Comparison of ENCODE assay signal across 14 cellular contexts in the genomic region with DNA sequence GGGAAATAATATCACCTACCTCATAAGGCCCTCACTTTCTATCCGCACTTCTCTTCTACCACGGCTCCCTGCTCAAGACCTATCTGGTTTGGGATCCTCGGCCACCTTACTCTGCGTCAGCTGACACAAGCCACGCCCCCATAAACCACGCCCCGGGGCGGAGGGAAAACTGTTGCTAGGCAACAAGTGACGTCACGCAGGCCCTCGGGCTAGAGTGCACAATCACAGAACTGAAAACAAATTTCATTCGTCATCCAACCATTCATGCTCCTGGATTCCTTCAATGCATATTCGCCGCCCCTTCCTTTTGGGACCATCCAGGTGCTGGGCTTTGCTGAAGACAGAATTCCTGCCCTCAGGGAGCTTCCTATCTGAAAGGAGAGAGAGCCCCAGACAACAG.
DNase-seq lines count a peak whose midpoint lies in the region; ATAC-seq, FAIRE-seq and TF ChIP-seq lines count a peak whose summit lies in the region.
"Had no signal": no experiment of that assay in that cellular context is flagged by ENCODE, and none has a peak within 500 bp of the region (broad histone marks: within the 10 kb centered on the region; RNA-seq: fewer than 3 reads in every experiment).

No MANE protein-coding gene starts in this region.

- WGBS in IMR-90 (ENCODE audit: extremely low coverage in 2 of 2, insufficient read length in 1 of 2), 2 experiments, result 61% methylated on average over 12 of the region's 14 CpGs; no CpG with 5 or more reads in 1 of the 2 experiments

- H3K4me1 Mint-ChIP-seq in astrocyte (ENCODE audit: low read depth, unreplicated experiment), result no peaks in the 10 kb centered on the region
- H3K4me1 Mint-ChIP-seq in neural progenitor cell, result peaks cover 3% of the 10 kb centered on the region
- H3K4me1 Mint-ChIP-seq: central memory CD8-positive, alpha-beta T cell had no signal

- no peak overlapping the region for H3K56ac ChIP-seq in IMR-90 (ENCODE audit: extremely low read depth, insufficient read depth, low read length)

- H3F3A ChIP-seq in neural progenitor cell (ENCODE audit: low read depth), result no peaks in the 10 kb centered on the region

- POLR2A ChIA-PET in IMR-90 (lab: Charles Lee; ENCODE audit: unreplicated experiment), result no interaction called here

- no peak overlapping the region for H3K27ac Mint-ChIP-seq in astrocyte (ENCODE audit: unreplicated experiment)
- no peak overlapping the region for H3K27ac Mint-ChIP-seq in neural progenitor cell

- no peak overlapping the region for H2BK120ac ChIP-seq in IMR-90 (ENCODE audit: low read depth, low read length)

- H3K27ac ChIP-seq in IMR-90 (ENCODE audit: insufficient read depth, low read length) (no peak overlapping the region), astrocyte (ENCODE audit: low read depth, low read length) (no peak overlapping the region), neural progenitor cell (no peak overlapping the region)
- H3K27ac ChIP-seq: tibial nerve had no signal

- H2BK5ac ChIP-seq in IMR-90 (ENCODE audit: low read depth, low read length, poor library complexity, severe bottlenecking), result no peak overlapping the region

- DNase-seq in activated CD4-positive, alpha-beta T cell treated with anti-CD3 and anti-CD28 coated beads for 48 hours, result peak; percentile 31
- no peak for DNase-seq in activated CD4-positive, alpha-beta T cell treated with anti-CD3 and anti-CD28 coated beads for 1 hour
- DNase-seq in IMR-90 (no peak), astrocyte (ENCODE audit: low read depth) (no peak), neural progenitor cell (ENCODE audit: low spot score) (peak; percentile 8), SW480 (ENCODE audit: low spot score) (no peak)
- DNase-seq in effector CD8-positive, alpha-beta T cell (lab: John Stamatoyannopoulos, UW), result no peak
- DNase-seq: activated effector memory CD4-positive, alpha-beta T cell treated with Interleukin-2 at 50 U/mL for 16 hours; kidney; NCI-H146 had no signal

- H3K27me3 ChIP-seq in IMR-90 (ENCODE audit: control insufficient read depth, insufficient read depth, low read length), result peaks cover 18% of the 10 kb centered on the region
- no peaks in the 10 kb centered on the region for H3K27me3 ChIP-seq in astrocyte (ENCODE audit: insufficient read depth, low read length)
- H3K27me3 ChIP-seq in neural progenitor cell, result no peaks in the 10 kb centered on the region

- H3K23ac ChIP-seq in IMR-90 (ENCODE audit: low read depth, low read length), result no peak overlapping the region

- dilution Hi-C loops in IMR-90 (cut with HindIII; ENCODE audit: low sequenced_read_pairs, unreplicated experiment), result no loop called here

- H3K36me3 ChIP-seq in IMR-90 (ENCODE audit: control insufficient read depth, insufficient read depth, low read length) (no peaks in the 10 kb centered on the region), astrocyte (ENCODE audit: insufficient read depth, low read length) (no peaks in the 10 kb centered on the region), neural progenitor cell (no peaks in the 10 kb centered on the region)
- H3K36me3 ChIP-seq: tibial nerve had no signal

- H3K9me3 ChIP-seq in IMR-90 (ENCODE audit: control insufficient read depth, insufficient read depth, low read length) (no peaks in the 10 kb centered on the region), astrocyte (ENCODE audit: insufficient read depth, low read depth, low read length) (no peaks in the 10 kb centered on the region), neural progenitor cell (ENCODE audit: low read depth) (no peaks in the 10 kb centered on the region)
- H3K9me3 ChIP-seq: tibial nerve had no signal

- no peak overlapping the region for H4K91ac ChIP-seq in IMR-90 (ENCODE audit: insufficient read depth, low read depth, low read length)

- TF ChIP-seq RAD21 in IMR-90 (IDR thresholded peaks at IDR 0.05; ENCODE audit: low read length), result no peak

- no peak overlapping the region for H2AK5ac ChIP-seq in IMR-90 (ENCODE audit: low read depth, low read length)

- ATAC-seq in IMR-90 (ENCODE audit: low read depth) (no peak), HG03520 (IDR thresholded peaks at IDR 0.05; ENCODE audit: unreplicated experiment) (no peak)

- peak; percentile 93 for FAIRE-seq in astrocyte (lab: Jason Lieb, UNC)
- FAIRE-seq: G401.6, kidney had no signal

- H3K36me3 Mint-ChIP-seq in astrocyte (ENCODE audit: low read depth, unreplicated experiment), result no peaks in the 10 kb centered on the region
- peaks cover 2% of the 10 kb centered on the region for H3K36me3 Mint-ChIP-seq in neural progenitor cell

- H2AK9ac ChIP-seq in IMR-90 (replicated peaks; ENCODE audit: low read depth, low read length, poor library complexity), result no peak overlapping the region

- H3K4ac ChIP-seq in IMR-90 (ENCODE audit: low read depth, low read length), result no peak overlapping the region

- H4K8ac ChIP-seq in IMR-90 (ENCODE audit: low read depth in 2 of 2, low read length in 2 of 2), result no peak overlapping the region

- H3K4me2 ChIP-seq in IMR-90 (ENCODE audit: low read depth, low read length) (no peak overlapping the region), astrocyte (ENCODE audit: low read length) (no peak overlapping the region), neural progenitor cell (no peak overlapping the region)

- no TSS peak for BruUV-seq in IMR-90 (replicated peaks; lab: Mats Ljungman, UMichigan)

- H3K27me3 Mint-ChIP-seq in astrocyte (ENCODE audit: low read depth, unreplicated experiment) (peaks cover 6% of the 10 kb centered on the region), neural progenitor cell (ENCODE audit: insufficient read depth, low read depth) (peaks cover 2% of the 10 kb centered on the region)
- H3K27me3 Mint-ChIP-seq: central memory CD8-positive, alpha-beta T cell had no signal

- no peak overlapping the region for H3K4me3 Mint-ChIP-seq in astrocyte (ENCODE audit: unreplicated experiment)
- no peak overlapping the region for H3K4me3 Mint-ChIP-seq in neural progenitor cell
- H3K4me3 Mint-ChIP-seq: central memory CD8-positive, alpha-beta T cell had no signal

- no peak overlapping the region for H3K14ac ChIP-seq in IMR-90 (replicated peaks; ENCODE audit: low read depth, low read length)

- H3K18ac ChIP-seq in IMR-90 (ENCODE audit: low read depth, low read length), result no peak overlapping the region

- no peak for TF ChIP-seq POLR2A in IMR-90 (IDR thresholded peaks at IDR 0.05; ENCODE audit: low read depth, low read length)

- H3K9ac ChIP-seq in IMR-90 (ENCODE audit: low read depth, low read length) (no peak overlapping the region), astrocyte (ENCODE audit: low read length) (no peak overlapping the region), neural progenitor cell (no peak overlapping the region)

- H3K4me3 ChIP-seq in IMR-90 (ENCODE audit: insufficient read depth, low read depth, low read length), result no peak overlapping the region
- no peak overlapping the region for H3K4me3 ChIP-seq in astrocyte (ENCODE audit: insufficient read depth, low read depth, low read length)
- no peak overlapping the region for H3K4me3 ChIP-seq in neural progenitor cell
- H3K4me3 ChIP-seq: tibial nerve had no signal

- CTCF ChIA-PET in IMR-90 (lab: Yijun Ruan, JAX), result no interaction called here

- H3K4me1 ChIP-seq in IMR-90 (ENCODE audit: control insufficient read depth, insufficient read depth, low read length) (no peaks in the 10 kb centered on the region), astrocyte (ENCODE audit: insufficient read depth, low read length) (no peaks in the 10 kb centered on the region), neural progenitor cell (no peaks in the 10 kb centered on the region)
- H3K4me1 ChIP-seq: tibial nerve had no signal

- H2AFZ ChIP-seq in IMR-90 (replicated peaks; ENCODE audit: low read length, poor library complexity) (no peak overlapping the region), astrocyte (ENCODE audit: low read depth, low read length) (no peak overlapping the region), neural progenitor cell (replicated peaks) (no peak overlapping the region)

- TF ChIP-seq CTCF in IMR-90 (conservative IDR thresholded peaks at IDR 0.05; ENCODE audit: low read depth, low read length) (no peak), astrocyte (IDR thresholded peaks at IDR 0.05; ENCODE audit: insufficient read depth, low read depth, low read length) (no peak), neural progenitor cell (IDR thresholded peaks at IDR 0.05) (no peak)

- intact Hi-C loops in IMR-90 (cut with micrococcal nuclease), result no loop called here

- no peak overlapping the region for H2BK15ac ChIP-seq in IMR-90 (ENCODE audit: low read depth, low read length)

- H3K79me1 ChIP-seq in IMR-90 (ENCODE audit: low read depth in 1 of 2, low read length in 2 of 2), result no peaks in the 10 kb centered on the region

- no peaks in the 10 kb centered on the region for H3K9me3 Mint-ChIP-seq in astrocyte (ENCODE audit: unreplicated experiment)
- H3K9me3 Mint-ChIP-seq in neural progenitor cell, result peaks cover 15% of the 10 kb centered on the region
- H3K9me3 Mint-ChIP-seq: central memory CD8-positive, alpha-beta T cell had no signal

- H3K9me1 ChIP-seq in IMR-90 (ENCODE audit: insufficient read depth, low read length), result no peaks in the 10 kb centered on the region

- H4K5ac ChIP-seq in IMR-90 (ENCODE audit: low read depth, low read length), result no peak overlapping the region

- H4K20me1 ChIP-seq in IMR-90 (ENCODE audit: insufficient read depth, low read length) (no peaks in the 10 kb centered on the region), astrocyte (ENCODE audit: insufficient read depth, low read length) (no peaks in the 10 kb centered on the region), neural progenitor cell (ENCODE audit: low read depth) (no peaks in the 10 kb centered on the region)

- in situ Hi-C loops in IMR-90 (cut with MboI; ENCODE audit: low sequenced_read_pairs), result no loop called here

- H2BK20ac ChIP-seq in IMR-90 (ENCODE audit: low read depth, low read length), result no peak overlapping the region

- H3K79me2 ChIP-seq in astrocyte (ENCODE audit: insufficient read depth, low read length) (no peaks in the 10 kb centered on the region), neural progenitor cell (ENCODE audit: low read depth) (no peaks in the 10 kb centered on the region)

TF ChIP-seq in IMR-90, 13 proteins besides CTCF, POLR2A, EP300 and RAD21:
- no peak for TF ChIP-seq MAZ (IDR thresholded peaks at IDR 0.05; ENCODE audit: borderline replicate concordance, low read depth, low read length)
- no peak for TF ChIP-seq NFE2L2 (IDR thresholded peaks at IDR 0.05; ENCODE audit: low read depth, low read length)
- peak; percentile 78 for TF ChIP-seq RFX5 (IDR thresholded peaks at IDR 0.05; ENCODE audit: low read depth, low read length)
- no peak for TF ChIP-seq BHLHE40 (IDR thresholded peaks at IDR 0.05; ENCODE audit: low read depth, low read length)
- TF ChIP-seq, protein P1, sequence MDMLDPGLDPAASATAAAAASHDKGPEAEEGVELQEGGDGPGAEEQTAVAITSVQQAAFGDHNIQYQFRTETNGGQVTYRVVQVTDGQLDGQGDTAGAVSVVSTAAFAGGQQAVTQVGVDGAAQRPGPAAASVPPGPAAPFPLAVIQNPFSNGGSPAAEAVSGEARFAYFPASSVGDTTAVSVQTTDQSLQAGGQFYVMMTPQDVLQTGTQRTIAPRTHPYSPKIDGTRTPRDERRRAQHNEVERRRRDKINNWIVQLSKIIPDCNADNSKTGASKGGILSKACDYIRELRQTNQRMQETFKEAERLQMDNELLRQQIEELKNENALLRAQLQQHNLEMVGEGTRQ (IDR thresholded peaks at IDR 0.05; ENCODE audit: low read depth, low read length), result peak; percentile 39; the same call in 1 of the 2 replicates

Comparison
In these comparisons a context has a peak if more than half of its experiments do, and no peak if none do; other contexts are left out.
1. DNase-seq: peak in activated CD4-positive, alpha-beta T cell treated with anti-CD3 and anti-CD28 coated beads for 48 hours (single experiment) and neural progenitor cell (single experiment); none in activated CD4-positive, alpha-beta T cell treated with anti-CD3 and anti-CD28 coated beads for 1 hour (single experiment), IMR-90 (single experiment), astrocyte (single experiment), effector CD8-positive, alpha-beta T cell (single experiment) and SW480 (single experiment).